18 cellular contexts compared by ENCODE assay signal in genomic region chr5:9499498-9499876, GRCh38. TPM values are rescaled to one million over a fixed set of nuclear protein-coding genes. Genes with fewer than 3 reads are reported as not detected.
DNase-seq lines count a peak whose midpoint lies in the region; ATAC-seq and TF ChIP-seq lines count a peak whose summit lies in the region.
"Had no signal": no experiment of that assay in that cellular context is flagged by ENCODE, and none has a peak within 500 bp of the region (broad histone marks: within the 10 kb centered on the region; RNA-seq: fewer than 3 reads in every experiment).

No MANE protein-coding gene starts in this region.

- CTCF ChIA-PET in mammary epithelial cell (lab: Charles Lee; ENCODE audit: low non-redundant PET): interaction anchor here (0.6 kb wide), 1 partner anchor 203 kb away, joined by 11 read pairs; no protein-coding TSS in a partner anchor

- H3K4me1 ChIP-seq in mammary epithelial cell (ENCODE audit: insufficient read depth, low read length) (no peaks in the 10 kb centered on the region), tibial nerve (peaks cover 0 to 9% (median 3%) of the 10 kb centered on the region in 4 donors), upper lobe of right lung (no peaks in the 10 kb centered on the region)
- H3K4me1 ChIP-seq: gastroesophageal sphincter, psoas muscle had no signal

- no peak overlapping the region for H2AFZ ChIP-seq in mammary epithelial cell (ENCODE audit: low read depth, low read length)

- TF ChIP-seq CTCF in mammary epithelial cell (conservative IDR thresholded peaks at IDR 0.05 in 1 of 2, IDR thresholded peaks at IDR 0.05 in 1 of 2; ENCODE audit: extremely low read depth in 1 of 2, insufficient read depth in 1 of 2, low read depth in 1 of 2, low read length in 2 of 2) (no peak), tibial nerve (IDR thresholded peaks at IDR 0.05) (no peak), upper lobe of right lung (IDR thresholded peaks at IDR 0.05) (no peak)

- no peak overlapping the region for H3K9ac ChIP-seq in mammary epithelial cell (ENCODE audit: insufficient read depth, low read length)

- in situ Hi-C loops in mammary epithelial cell (cut with MboI; ENCODE audit: low sequenced_read_pairs in 2 of 2): no loop called here

- no peaks in the 10 kb centered on the region for H3K79me2 ChIP-seq in mammary epithelial cell (ENCODE audit: insufficient read depth, low read length)

- no peak overlapping the region for H3K27ac ChIP-seq in mammary epithelial cell (ENCODE audit: insufficient read depth, low read depth, low read length)
- no peak overlapping the region for H3K27ac ChIP-seq in tibial nerve
- no peak overlapping the region for H3K27ac ChIP-seq in upper lobe of right lung
- H3K27ac ChIP-seq: gastroesophageal sphincter, psoas muscle, skin epidermis, uterus had no signal

- no peak overlapping the region for H3K4me3 ChIP-seq in mammary epithelial cell (replicated peaks in 1 of 3; ENCODE audit: insufficient read depth in 1 of 3, low read depth in 2 of 3, low read length in 3 of 3)
- H3K4me3 ChIP-seq in tibial nerve: no peak overlapping the region
- no peak overlapping the region for H3K4me3 ChIP-seq in upper lobe of right lung
- H3K4me3 ChIP-seq: gastroesophageal sphincter, psoas muscle, skin epidermis, uterus had no signal

- no peaks in the 10 kb centered on the region for H4K20me1 ChIP-seq in mammary epithelial cell (ENCODE audit: insufficient read depth, low read length)

- intact Hi-C loops in mammary epithelial cell (cut with micrococcal nuclease): loop anchor here (1.0 to 2.0 kb wide), 5 partner anchors 45 to 743 kb away; no protein-coding TSS in a partner anchor
- intact Hi-C loops in upper lobe of right lung (cut with DNase I): no loop called here
- intact Hi-C loops in head of caudate nucleus (cut with DNase I): no loop called here

- dilution Hi-C loops in mammary epithelial cell (cut with HindIII; ENCODE audit: low sequenced_read_pairs): no loop called here

- no peak for TF ChIP-seq POLR2A in tibial nerve (IDR thresholded peaks at IDR 0.05)

- no peaks in the 10 kb centered on the region for H3K36me3 ChIP-seq in mammary epithelial cell (ENCODE audit: insufficient read depth, low read length)
- no peaks in the 10 kb centered on the region for H3K36me3 ChIP-seq in tibial nerve
- no peaks in the 10 kb centered on the region for H3K36me3 ChIP-seq in upper lobe of right lung
- H3K36me3 ChIP-seq: gastroesophageal sphincter, uterus had no signal

- BruUV-seq in mammary epithelial cell (replicated peaks; lab: Mats Ljungman, UMichigan): no TSS peak

- H3K27me3 ChIP-seq in mammary epithelial cell (ENCODE audit: insufficient read depth, low read length) (no peaks in the 10 kb centered on the region), tibial nerve (no peaks in the 10 kb centered on the region), upper lobe of right lung (no peaks in the 10 kb centered on the region)
- H3K27me3 ChIP-seq: gastroesophageal sphincter, uterus had no signal

- ATAC-seq in GM18511 (IDR thresholded peaks at IDR 0.05; ENCODE audit: unreplicated experiment) (peak; percentile 85), GM19395 (IDR thresholded peaks at IDR 0.05; ENCODE audit: unreplicated experiment) (peak; percentile 67), HG02885 (IDR thresholded peaks at IDR 0.05; ENCODE audit: poor library complexity, unreplicated experiment) (peak; percentile 78), HG03469 (IDR thresholded peaks at IDR 0.05; ENCODE audit: unreplicated experiment) (peak; percentile 64), upper lobe of right lung (no peak)
- ATAC-seq: CD8-positive, alpha-beta T cell; gastroesophageal sphincter; left cardiac atrium; psoas muscle had no signal

- no peak for TF ChIP-seq EP300 in tibial nerve (IDR thresholded peaks at IDR 0.05)

- WGBS in mammary epithelial cell (ENCODE audit: low coverage, missing lambda C conversion rate): 100% methylated on average over 1 of the region's 1 CpG
- 95 to 97% methylated on average over 1 of the region's 1 CpG for WGBS in tibial nerve, 2 donors

- H3K4me2 ChIP-seq in mammary epithelial cell (ENCODE audit: insufficient read depth, low read depth, low read length): no peak overlapping the region

- H3K9me3 ChIP-seq in mammary epithelial cell (replicated peaks; ENCODE audit: insufficient read depth, low read length) (no peaks in the 10 kb centered on the region), tibial nerve (no peaks in the 10 kb centered on the region), upper lobe of right lung (no peaks in the 10 kb centered on the region)
- H3K9me3 ChIP-seq: gastroesophageal sphincter, psoas muscle, uterus had no signal

- DNase-seq in mammary epithelial cell (no peak), tibial nerve (ENCODE audit: low spot score in 2 of 2) (no peak), upper lobe of right lung (no peak), head of caudate nucleus (no peak)
- DNase-seq: activated CD4-positive, alpha-beta T cell treated with anti-CD3 and anti-CD28 coated beads, Interleukin-2, amount 10 ng/mL, durations not matched to agents 24 days and 14 days; activated gamma-delta T cell treated with Interleukin-2 at 50 U/mL for 16 hours; CD8-positive, alpha-beta T cell; left cardiac atrium; midbrain; psoas muscle; stimulated activated CD4-positive, alpha-beta T cell treated with anti-CD3 and anti-CD28 coated beads, Interleukin-4, amount 100 ng/mL, for 4 hours; uterus had no signal

RNA-seq across cellular contexts. Expression of gene SEMA5A, which starts 46.4 kb away (rescaled TPM):
- total RNA-seq in mammary epithelial cell: 10 to 100 TPM; 11.8 to 25.8 TPM
- 5.3 TPM for polyA plus RNA-seq in mammary epithelial cell
- 10.6 TPM for polyA minus RNA-seq in mammary epithelial cell
- total RNA-seq in tibial nerve: 10 to 100 TPM; 36.3 to 58.4 (median 52.6) TPM
- 38.9 TPM for total RNA-seq in upper lobe of right lung
- total RNA-seq: activated CD4-positive, alpha-beta T cell treated with anti-CD3 and anti-CD28 coated beads, Interleukin-2, amount 10 ng/mL, durations not matched to agents 24 days and 14 days had no signal
